21 cellular contexts compared by ENCODE assay signal in genomic region chr13:27014406-27015359, GRCh38.
DNase-seq lines count a peak whose midpoint lies in the region; ATAC-seq, FAIRE-seq and TF ChIP-seq lines count a peak whose summit lies in the region.
"Had no signal": no experiment of that assay in that cellular context is flagged by ENCODE, and none has a peak within 500 bp of the region (broad histone marks: within the 10 kb centered on the region; RNA-seq: fewer than 3 reads in every experiment).

No MANE protein-coding gene starts in this region.

- no peak for TF ChIP-seq RAD21 in HepG2 (CRISPR knock-in tag; IDR thresholded peaks at IDR 0.05)

- intact Hi-C loops in HepG2 (cut with micrococcal nuclease; ENCODE audit: unreplicated experiment): no loop called here
- intact Hi-C loops in right lobe of liver (cut with DNase I): no loop called here
- intact Hi-C loops in naive thymus-derived CD4-positive, alpha-beta T cell (cut with micrococcal nuclease): no loop called here
- intact Hi-C loops in activated naive CD4-positive, alpha-beta T cell treated with anti-CD3 and anti-CD28 coated beads for 36 hours (cut with micrococcal nuclease): no loop called here

- 0 out of 5 replicates have a peak, but pooled peaks cover 0 to 5% of the 10 kb centered on the region in 2 experiments for H3K27me3 ChIP-seq in HepG2 (ENCODE audit: control insufficient read depth in 1 of 2, insufficient read depth in 2 of 2, low read length in 2 of 2)
- no peaks in the 10 kb centered on the region for H3K27me3 ChIP-seq in right lobe of liver
- peaks cover 40% of the 10 kb centered on the region for H3K27me3 ChIP-seq in endodermal cell (ENCODE audit: control insufficient read depth, insufficient read depth, low read length, poor library complexity, severe bottlenecking)
- H3K27me3 ChIP-seq in naive thymus-derived CD4-positive, alpha-beta T cell (ENCODE audit: control insufficient read depth in 2 of 2, insufficient read depth in 2 of 2, low read length in 2 of 2): no peaks in the 10 kb centered on the region
- H3K27me3 ChIP-seq: MG63 had no signal

- no peak for FAIRE-seq in HepG2 (lab: Jason Lieb, UNC)
- FAIRE-seq: GM12892 had no signal

- CTCF ChIA-PET in HepG2 (lab: Yijun Ruan, JAX; ENCODE audit: low intra/inter-chr PET ratio, low total read pairs): no interaction called here
- CTCF ChIA-PET in naive thymus-derived CD4-positive, alpha-beta T cell (lab: Charles Lee): no interaction called here
- CTCF ChIA-PET in activated naive CD4-positive, alpha-beta T cell treated with anti-CD3 and anti-CD28 coated beads for 36 hours (lab: Charles Lee): interaction anchor here (0.6 to 1.8 kb wide), 2 partner anchors 29 to 354 kb away, joined by 4 to 5 read pairs; no protein-coding TSS in a partner anchor

- WGBS in HepG2 (ENCODE audit: low lambda C conversion rate): 64% methylated on average over 18 of the region's 32 CpGs
- 90% methylated on average over 8 of the region's 32 CpGs for WGBS in right lobe of liver (ENCODE audit: insufficient coverage, low coverage, low lambda C conversion rate, missing lambda C conversion rate)
- WGBS in endodermal cell (ENCODE audit: insufficient coverage in 1 of 2, insufficient read length in 1 of 2), 2 experiments: 84 to 92% methylated on average over 10 to 31 of the region's 32 CpGs

- H3K4me2 ChIP-seq in HepG2 (ENCODE audit: low read depth, low read length): no peak overlapping the region

- peaks cover 7% of the 10 kb centered on the region for H3K4me1 Mint-ChIP-seq in endodermal cell
- no peaks in the 10 kb centered on the region for H3K4me1 Mint-ChIP-seq in naive thymus-derived CD4-positive, alpha-beta T cell
- H3K4me1 Mint-ChIP-seq in activated naive CD4-positive, alpha-beta T cell treated with anti-CD3 and anti-CD28 coated beads for 36 hours (ENCODE audit: low read depth): peaks cover 3% of the 10 kb centered on the region
- H3K4me1 Mint-ChIP-seq: CD4-positive, CD25-positive, alpha-beta regulatory T cell had no signal

- H3K27ac Mint-ChIP-seq in endodermal cell: no peak overlapping the region
- no peak overlapping the region for H3K27ac Mint-ChIP-seq in naive thymus-derived CD4-positive, alpha-beta T cell
- no peak overlapping the region for H3K27ac Mint-ChIP-seq in activated naive CD4-positive, alpha-beta T cell treated with anti-CD3 and anti-CD28 coated beads for 36 hours
- H3K27ac Mint-ChIP-seq: CD4-positive, CD25-positive, alpha-beta regulatory T cell; HFFc6 had no signal

- H4K20me1 ChIP-seq in HepG2 (ENCODE audit: insufficient read depth, low read length): no peaks in the 10 kb centered on the region

- H3K27ac ChIP-seq in HepG2 (ENCODE audit: extremely low read length, insufficient read depth, low read length): no peak overlapping the region
- H3K27ac ChIP-seq in right lobe of liver: no peak overlapping the region
- H3K27ac ChIP-seq in endodermal cell (ENCODE audit: low read depth, low read length): no peak overlapping the region
- no peak overlapping the region for H3K27ac ChIP-seq in naive thymus-derived CD4-positive, alpha-beta T cell (ENCODE audit: low read depth, low read length)
- H3K27ac ChIP-seq: HL-60 had no signal

- H3K36me3 ChIP-seq in HepG2 (replicated peaks in 1 of 2; ENCODE audit: control insufficient read depth in 1 of 2, insufficient read depth in 2 of 2, low read length in 2 of 2): no peaks in the 10 kb centered on the region
- no peaks in the 10 kb centered on the region for H3K36me3 ChIP-seq in right lobe of liver
- H3K36me3 ChIP-seq in endodermal cell (ENCODE audit: control insufficient read depth, insufficient read depth, low read length): no peaks in the 10 kb centered on the region
- H3K36me3 ChIP-seq in naive thymus-derived CD4-positive, alpha-beta T cell (ENCODE audit: control insufficient read depth in 2 of 3, insufficient read depth in 3 of 3, low read length in 3 of 3): no peaks in the 10 kb centered on the region
- H3K36me3 ChIP-seq: MG63 had no signal

- no peak overlapping the region for H3K9ac ChIP-seq in HepG2 (ENCODE audit: insufficient read depth, low read depth, low read length)
- H3K9ac ChIP-seq in endodermal cell (ENCODE audit: extremely low read depth, low read length, poor library complexity, severe bottlenecking): no peak overlapping the region

- in situ Hi-C loops in HepG2 (cut with HindIII; ENCODE audit: extremely low pct_ligation_motif_present, low pct_unique_long_range_greater_than_20kb): no loop called here

- TF ChIP-seq POLR2A in HepG2 (IDR thresholded peaks at IDR 0.05; ENCODE audit: insufficient read depth in 1 of 2, low read depth in 2 of 2, low read length in 2 of 2) (no peak), right lobe of liver (IDR thresholded peaks at IDR 0.05) (no peak)

- H3K4me3 Mint-ChIP-seq in endodermal cell: no peak overlapping the region
- H3K4me3 Mint-ChIP-seq in naive thymus-derived CD4-positive, alpha-beta T cell: no peak overlapping the region
- no peak overlapping the region for H3K4me3 Mint-ChIP-seq in activated naive CD4-positive, alpha-beta T cell treated with anti-CD3 and anti-CD28 coated beads for 36 hours
- H3K4me3 Mint-ChIP-seq: CD4-positive, CD25-positive, alpha-beta regulatory T cell; HFFc6 had no signal

- peaks cover 2% of the 10 kb centered on the region for H3K27me3 Mint-ChIP-seq in endodermal cell (ENCODE audit: insufficient read depth)
- H3K27me3 Mint-ChIP-seq in naive thymus-derived CD4-positive, alpha-beta T cell: peaks cover 0 to 12% (median 7%) of the 10 kb centered on the region in 5 donors
- peaks cover 7% of the 10 kb centered on the region for H3K27me3 Mint-ChIP-seq in activated naive CD4-positive, alpha-beta T cell treated with anti-CD3 and anti-CD28 coated beads for 36 hours (ENCODE audit: low read depth)

- H3K4me3 ChIP-seq in HepG2 (replicated peaks in 1 of 3; ENCODE audit: insufficient read depth in 1 of 3, low read depth in 2 of 3, low read length in 3 of 3) (no peak overlapping the region), right lobe of liver (no peak overlapping the region), endodermal cell (ENCODE audit: low read length) (no peak overlapping the region)
- no peak overlapping the region for H3K4me3 ChIP-seq in naive thymus-derived CD4-positive, alpha-beta T cell (ENCODE audit: low read length)
- H3K4me3 ChIP-seq: MG63 had no signal

- no peaks in the 10 kb centered on the region for H3K9me3 Mint-ChIP-seq in endodermal cell
- no peaks in the 10 kb centered on the region for H3K9me3 Mint-ChIP-seq in naive thymus-derived CD4-positive, alpha-beta T cell
- H3K9me3 Mint-ChIP-seq in activated naive CD4-positive, alpha-beta T cell treated with anti-CD3 and anti-CD28 coated beads for 36 hours: no peaks in the 10 kb centered on the region
- H3K9me3 Mint-ChIP-seq: HFFc6 had no signal

- H3K9me3 ChIP-seq in HepG2 (ENCODE audit: low read length) (no peaks in the 10 kb centered on the region), right lobe of liver (no peaks in the 10 kb centered on the region), endodermal cell (ENCODE audit: control insufficient read depth, low read length) (no peaks in the 10 kb centered on the region)
- no peaks in the 10 kb centered on the region for H3K9me3 ChIP-seq in naive thymus-derived CD4-positive, alpha-beta T cell (ENCODE audit: control insufficient read depth in 2 of 3, low read length in 3 of 3)
- H3K9me3 ChIP-seq: MG63 had no signal

- POLR2A ChIA-PET in HepG2 (lab: Yijun Ruan, JAX): no interaction called here
- POLR2A ChIA-PET in naive thymus-derived CD4-positive, alpha-beta T cell (lab: Charles Lee): no interaction called here

- no TSS peak for BruUV-seq in HepG2 (replicated peaks; lab: Mats Ljungman, UMichigan)

- no peak overlapping the region for H2AFZ ChIP-seq in HepG2 (ENCODE audit: low read length)

- peaks cover 26% of the 10 kb centered on the region for H3K4me1 ChIP-seq in HepG2 (ENCODE audit: insufficient read depth, low read length)
- peaks cover 0 to 16% (median 7%) of the 10 kb centered on the region in 4 donors for H3K4me1 ChIP-seq in right lobe of liver
- H3K4me1 ChIP-seq in endodermal cell (ENCODE audit: control insufficient read depth, insufficient read depth, low read length): peaks cover 3% of the 10 kb centered on the region
- no peaks in the 10 kb centered on the region for H3K4me1 ChIP-seq in naive thymus-derived CD4-positive, alpha-beta T cell (ENCODE audit: control insufficient read depth in 2 of 2, insufficient read depth in 2 of 2, low read length in 2 of 2)

- H3K79me2 ChIP-seq in HepG2 (ENCODE audit: insufficient read depth, low read length): no peaks in the 10 kb centered on the region

- DNase-seq in HepG2 (ENCODE audit: low spot score): no peak
- DNase-seq in right lobe of liver: no peak
- peak; percentile 48 for DNase-seq in endodermal cell
- no peak for DNase-seq in omental fat pad (ENCODE audit: low spot score)
- no peak for DNase-seq in naive thymus-derived CD4-positive, alpha-beta T cell
- no peak for DNase-seq in activated naive CD4-positive, alpha-beta T cell treated with anti-CD3 and anti-CD28 coated beads for 36 hours
- DNase-seq: ACHN; CD4-positive, CD25-positive, alpha-beta regulatory T cell; DMS79 treated with DMSO at 0.1 percent for 48 hours; GDM1; GOT3; HFFc6; MG63; NCI-H1105 treated with DMSO at 0.1 percent for 48 hours; NCI-H187; NCI-H446; NCI-H774; Right ventricle myocardium superior had no signal

- ATAC-seq in HepG2: no peak; the same call in 2 of the 3 replicates
- no peak for ATAC-seq in right lobe of liver
- ATAC-seq in omental fat pad (ENCODE audit: low FRiP score): peak; percentile 17
- ATAC-seq in HG03354 (IDR thresholded peaks at IDR 0.05; ENCODE audit: poor library complexity, severe bottlenecking, unreplicated experiment): no peak
- ATAC-seq in naive thymus-derived CD4-positive, alpha-beta T cell: no peak

- TF ChIP-seq EP300 in HepG2 (IDR thresholded peaks at IDR 0.05; ENCODE audit: low read depth in 2 of 2, low read length in 2 of 2) (no peak), HepG2 (CRISPR knock-in tag; IDR thresholded peaks at IDR 0.05; ENCODE audit: borderline replicate concordance) (no peak)

- TF ChIP-seq CTCF in HepG2 (CRISPR knock-in tag; IDR thresholded peaks at IDR 0.05) (no peak), right lobe of liver (IDR thresholded peaks at IDR 0.05) (no peak), endodermal cell (conservative IDR thresholded peaks at IDR 0.05) (no peak), omental fat pad (IDR thresholded peaks at IDR 0.05) (no peak)

- no peaks in the 10 kb centered on the region for H3K36me3 Mint-ChIP-seq in endodermal cell (ENCODE audit: low read depth)
- H3K36me3 Mint-ChIP-seq in naive thymus-derived CD4-positive, alpha-beta T cell: peaks cover 0 to 3% (median 0%) of the 10 kb centered on the region in 5 donors
- H3K36me3 Mint-ChIP-seq in activated naive CD4-positive, alpha-beta T cell treated with anti-CD3 and anti-CD28 coated beads for 36 hours (ENCODE audit: low read depth): no peaks in the 10 kb centered on the region
- H3K36me3 Mint-ChIP-seq: CD4-positive, CD25-positive, alpha-beta regulatory T cell had no signal
